In genomic region chr12:132027636-132028035, GRCh38 we compare ENCODE assay signal across 24 cellular contexts.
"Had no signal": no experiment of that assay in that cellular context is flagged by ENCODE, and none has a peak within 500 bp of the region (broad histone marks: within the 10 kb centered on the region; RNA-seq: fewer than 3 reads in every experiment).

No MANE protein-coding gene starts in this region.

- H3K4me3 Mint-ChIP-seq: dendritic cell treated with granulocyte-macrophage colony-stimulating factor and Interleukin-4, amounts not matched to agents 40 ng/mL and 50 ng/mL, for 4 days; immature natural killer cell; naive thymus-derived CD4-positive, alpha-beta T cell; nephron; stimulated activated effector memory CD8-positive, alpha-beta T cell treated with anti-CD3 and anti-CD28 coated beads, Interleukin-12 subunit alpha, Interleukin-12 subunit beta, amount 100 ng/mL, for 72 hours had no signal

- H3K9me3 ChIP-seq: colonic mucosa, esophagus squamous epithelium, ovary, psoas muscle, sigmoid colon, stomach, thyroid gland, vagina had no signal

- ATAC-seq: naive thymus-derived CD4-positive, alpha-beta T cell; psoas muscle; right cardiac atrium; stimulated activated effector memory CD8-positive, alpha-beta T cell treated with anti-CD3 and anti-CD28 coated beads, Interleukin-12 subunit alpha, Interleukin-12 subunit beta, amount 100 ng/mL, for 72 hours had no signal

- H3K27ac ChIP-seq: colonic mucosa, esophagus squamous epithelium, ovary, psoas muscle, sigmoid colon, stomach, thyroid gland, vagina had no signal

- DNase-seq: colonic mucosa; effector memory CD4-positive, alpha-beta T cell; erythroblast; esophagus squamous epithelium; hypothalamus; immature natural killer cell; mesendoderm; midbrain; naive thymus-derived CD4-positive, alpha-beta T cell; occipital lobe; psoas muscle; right cardiac atrium; sigmoid colon; stimulated activated CD4-positive, alpha-beta T cell treated with anti-CD3 and anti-CD28 coated beads, Interleukin-2, amount 100 ng/mL, for 24 hours; stimulated activated CD4-positive, alpha-beta T cell treated with anti-CD3 and anti-CD28 coated beads, Interleukin-4, amount 100 ng/mL, for 24 hours; stimulated activated naive CD4-positive, alpha-beta T cell treated with Interleukin-2 at 50 U/mL for 16 hours; stomach; thyroid gland had no signal

- H3K4me1 Mint-ChIP-seq: immature natural killer cell; nephron; stimulated activated effector memory CD8-positive, alpha-beta T cell treated with anti-CD3 and anti-CD28 coated beads, Interleukin-12 subunit alpha, Interleukin-12 subunit beta, amount 100 ng/mL, for 72 hours had no signal

- H3K36me3 ChIP-seq: ovary had no signal

- H3K27me3 Mint-ChIP-seq: dendritic cell treated with granulocyte-macrophage colony-stimulating factor and Interleukin-4, amounts not matched to agents 40 ng/mL and 50 ng/mL, for 4 days; naive thymus-derived CD4-positive, alpha-beta T cell had no signal

- H3K27me3 ChIP-seq: colonic mucosa, esophagus squamous epithelium, ovary, sigmoid colon, stomach, thyroid gland, vagina had no signal

- H3K9me3 Mint-ChIP-seq: dendritic cell treated with granulocyte-macrophage colony-stimulating factor and Interleukin-4, amounts not matched to agents 40 ng/mL and 50 ng/mL, for 4 days; immature natural killer cell; naive thymus-derived CD4-positive, alpha-beta T cell; nephron; stimulated activated effector memory CD8-positive, alpha-beta T cell treated with anti-CD3 and anti-CD28 coated beads, Interleukin-12 subunit alpha, Interleukin-12 subunit beta, amount 100 ng/mL, for 72 hours had no signal

- H3K4me3 ChIP-seq: colonic mucosa, esophagus squamous epithelium, lung, ovary, psoas muscle, sigmoid colon, stomach, thyroid gland, vagina had no signal

- H3K4me1 ChIP-seq: colonic mucosa, esophagus squamous epithelium, psoas muscle, sigmoid colon, stomach, thyroid gland, vagina had no signal

- H3K27ac Mint-ChIP-seq: dendritic cell treated with granulocyte-macrophage colony-stimulating factor and Interleukin-4, amounts not matched to agents 40 ng/mL and 50 ng/mL, for 4 days; immature natural killer cell; nephron; stimulated activated effector memory CD8-positive, alpha-beta T cell treated with anti-CD3 and anti-CD28 coated beads, Interleukin-12 subunit alpha, Interleukin-12 subunit beta, amount 100 ng/mL, for 72 hours had no signal
